In the genomic region with DNA sequence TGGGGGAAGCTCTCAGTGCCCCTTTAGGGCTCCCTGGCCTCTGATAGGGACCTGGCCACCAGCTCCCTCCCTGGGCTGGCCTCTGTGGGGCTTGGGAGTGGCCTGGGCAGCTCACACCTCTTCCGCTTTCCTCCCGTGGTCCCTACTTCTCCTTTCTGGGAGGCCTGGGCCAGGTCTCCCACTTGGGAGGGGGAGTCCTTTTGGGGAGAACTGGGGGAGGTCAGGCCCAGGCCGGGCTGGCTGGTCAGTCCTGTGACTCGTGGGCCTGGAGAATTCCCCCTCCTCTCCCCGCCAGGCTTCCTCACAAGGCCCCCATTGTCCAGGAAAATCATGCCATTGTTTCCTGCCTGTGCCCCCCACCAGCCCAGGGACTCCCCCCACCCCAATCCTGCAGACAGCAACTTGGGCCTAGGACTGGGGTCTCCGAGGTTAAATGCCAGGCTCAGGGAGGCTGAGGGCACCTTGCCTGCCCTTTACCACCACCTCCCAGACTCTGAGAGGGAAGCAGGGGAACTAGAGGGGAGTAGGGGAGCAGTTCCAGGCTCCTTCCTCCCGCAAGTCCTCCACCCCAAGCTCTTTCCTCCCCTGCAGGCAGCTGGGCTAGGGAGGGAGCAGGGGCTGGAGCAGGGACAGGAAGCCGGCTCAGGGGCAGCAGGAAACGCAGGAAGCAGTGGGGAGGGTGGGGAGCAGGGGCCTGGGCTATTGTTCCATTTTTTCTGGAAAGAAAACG, we compare ENCODE assay signal across 9 cellular contexts. TPM values are rescaled to one million over a fixed set of nuclear protein-coding genes. Genes with fewer than 3 reads are reported as not detected.
DNase-seq lines count a peak whose midpoint lies in the region; ATAC-seq and TF ChIP-seq lines count a peak whose summit lies in the region.
"Had no signal": no experiment of that assay in that cellular context is flagged by ENCODE, and none has a peak within 500 bp of the region (broad histone marks: within the 10 kb centered on the region; RNA-seq: fewer than 3 reads in every experiment).

No MANE protein-coding gene starts in this region.

- no peak overlapping the region for H3K4me3 ChIP-seq in IMR-90 (ENCODE audit: insufficient read depth, low read depth, low read length)

- no peak overlapping the region for H2BK120ac ChIP-seq in IMR-90 (ENCODE audit: low read depth, low read length)

- peaks cover 47% of the 10 kb centered on the region for H3K4me1 Mint-ChIP-seq in stimulated activated effector memory CD8-positive, alpha-beta T cell treated with anti-CD3 and anti-CD28 coated beads, Interleukin-12 subunit alpha, Interleukin-12 subunit beta, amount 100 ng/mL, for 72 hours

- H2BK15ac ChIP-seq in IMR-90 (ENCODE audit: low read depth, low read length), result no peak overlapping the region

- BruUV-seq in IMR-90 (replicated peaks; lab: Mats Ljungman, UMichigan), result no TSS peak

- peak overlapping the region in 1 of 2 experiments; percentile 30; a peak in 1 of 4 replicates for H4K8ac ChIP-seq in IMR-90 (ENCODE audit: low read depth in 2 of 2, low read length in 2 of 2)

- CTCF ChIA-PET in IMR-90 (lab: Yijun Ruan, JAX), result no interaction called here

- no CpG with 5 or more reads among the region's 10 CpGs for WGBS in IMR-90 (ENCODE audit: extremely low coverage in 2 of 2, insufficient read length in 1 of 2), 2 experiments

- H3K9me3 ChIP-seq in IMR-90 (ENCODE audit: control insufficient read depth, insufficient read depth, low read length), result no peaks in the 10 kb centered on the region

- no peaks in the 10 kb centered on the region for H3K9me3 Mint-ChIP-seq in activated naive CD4-positive, alpha-beta T cell treated with anti-CD3 and anti-CD28 coated beads, Interleukin-2, amount 50 U/mL, for 72 hours
- H3K9me3 Mint-ChIP-seq in stimulated activated effector memory CD8-positive, alpha-beta T cell treated with anti-CD3 and anti-CD28 coated beads, Interleukin-12 subunit alpha, Interleukin-12 subunit beta, amount 100 ng/mL, for 72 hours, result no peaks in the 10 kb centered on the region

- POLR2A ChIA-PET in IMR-90 (lab: Charles Lee; ENCODE audit: unreplicated experiment), result no interaction called here

- no peak for TF ChIP-seq POLR2A in IMR-90 (IDR thresholded peaks at IDR 0.05; ENCODE audit: low read depth, low read length)

- TF ChIP-seq RAD21 in IMR-90 (IDR thresholded peaks at IDR 0.05; ENCODE audit: low read length), result no peak

- H3K36me3 Mint-ChIP-seq in activated naive CD4-positive, alpha-beta T cell treated with anti-CD3 and anti-CD28 coated beads, Interleukin-2, amount 50 U/mL, for 72 hours, result peaks cover 23 to 26% of the 10 kb centered on the region in 2 donors
- peaks cover 79% of the 10 kb centered on the region for H3K36me3 Mint-ChIP-seq in stimulated activated effector memory CD8-positive, alpha-beta T cell treated with anti-CD3 and anti-CD28 coated beads, Interleukin-12 subunit alpha, Interleukin-12 subunit beta, amount 100 ng/mL, for 72 hours

- no peak overlapping the region for H2AK5ac ChIP-seq in IMR-90 (ENCODE audit: low read depth, low read length)

- TF ChIP-seq CTCF in IMR-90 (conservative IDR thresholded peaks at IDR 0.05; ENCODE audit: low read depth, low read length), result no peak

- H3K79me1 ChIP-seq in IMR-90 (ENCODE audit: low read depth in 1 of 2, low read length in 2 of 2), result peaks cover 13 to 73% of the 10 kb centered on the region in 2 experiments

- H3K56ac ChIP-seq in IMR-90 (ENCODE audit: extremely low read depth, insufficient read depth, low read length), result no peak overlapping the region

- ATAC-seq in IMR-90 (ENCODE audit: low read depth), result no peak
- ATAC-seq in activated naive CD4-positive, alpha-beta T cell treated with anti-CD3 and anti-CD28 coated beads, Interleukin-2, amount 50 U/mL, for 72 hours, result no peak
- no peak for ATAC-seq in stimulated activated effector memory CD8-positive, alpha-beta T cell treated with anti-CD3 and anti-CD28 coated beads, Interleukin-12 subunit alpha, Interleukin-12 subunit beta, amount 100 ng/mL, for 72 hours
- no peak for ATAC-seq in GM18907 (IDR thresholded peaks at IDR 0.05; ENCODE audit: unreplicated experiment)
- ATAC-seq in sciatic nerve, result no peak

- H3K14ac ChIP-seq in IMR-90 (replicated peaks; ENCODE audit: low read depth, low read length), result no peak overlapping the region; the same call in 1 of the 2 replicates

- H3K18ac ChIP-seq in IMR-90 (ENCODE audit: low read depth, low read length), result no peak overlapping the region

- in situ Hi-C loops in IMR-90 (cut with MboI; ENCODE audit: low sequenced_read_pairs), result no loop called here

- intact Hi-C loops in IMR-90 (cut with micrococcal nuclease), result no loop called here
- intact Hi-C loops in sciatic nerve (cut with DNase I), result no loop called here

- no peak overlapping the region for H2BK20ac ChIP-seq in IMR-90 (ENCODE audit: low read depth, low read length)

- peaks cover 14% of the 10 kb centered on the region for H3K36me3 ChIP-seq in IMR-90 (ENCODE audit: control insufficient read depth, insufficient read depth, low read length)

- H3K9me1 ChIP-seq in IMR-90 (ENCODE audit: insufficient read depth, low read length), result 0 out of 2 replicates have a peak, but pooled peaks cover 14% of the 10 kb centered on the region

- H4K20me1 ChIP-seq in IMR-90 (ENCODE audit: insufficient read depth, low read length), result peaks cover 36% of the 10 kb centered on the region

- no peak overlapping the region for H4K5ac ChIP-seq in IMR-90 (ENCODE audit: low read depth, low read length)

- no peak overlapping the region for H2AFZ ChIP-seq in IMR-90 (replicated peaks; ENCODE audit: low read length, poor library complexity)

- H4K91ac ChIP-seq in IMR-90 (ENCODE audit: insufficient read depth, low read depth, low read length), result no peak overlapping the region; the same call in 1 of the 2 replicates

- H2AK9ac ChIP-seq in IMR-90 (replicated peaks; ENCODE audit: low read depth, low read length, poor library complexity), result peak overlapping the region; percentile 83

- H3K23ac ChIP-seq in IMR-90 (ENCODE audit: low read depth, low read length), result no peak overlapping the region

- peak overlapping the region; percentile 9; the same call in 1 of the 2 replicates for H3K9ac ChIP-seq in IMR-90 (ENCODE audit: low read depth, low read length)

- H3K4me2 ChIP-seq in IMR-90 (ENCODE audit: low read depth, low read length), result peak overlapping the region; percentile 19; the same call in 1 of the 2 replicates

- H2BK5ac ChIP-seq in IMR-90 (ENCODE audit: low read depth, low read length, poor library complexity, severe bottlenecking), result no peak overlapping the region

- H3K27ac ChIP-seq in IMR-90 (ENCODE audit: insufficient read depth, low read length), result no peak overlapping the region

- peak overlapping the region; percentile 89 for H3K27ac Mint-ChIP-seq in activated naive CD4-positive, alpha-beta T cell treated with anti-CD3 and anti-CD28 coated beads, Interleukin-2, amount 50 U/mL, for 72 hours
- H3K27ac Mint-ChIP-seq in stimulated activated effector memory CD8-positive, alpha-beta T cell treated with anti-CD3 and anti-CD28 coated beads, Interleukin-12 subunit alpha, Interleukin-12 subunit beta, amount 100 ng/mL, for 72 hours, result peak overlapping the region; percentile 88

- H3K4me3 Mint-ChIP-seq in stimulated activated effector memory CD8-positive, alpha-beta T cell treated with anti-CD3 and anti-CD28 coated beads, Interleukin-12 subunit alpha, Interleukin-12 subunit beta, amount 100 ng/mL, for 72 hours, result peak overlapping the region; percentile 92

- dilution Hi-C loops in IMR-90 (cut with HindIII; ENCODE audit: low sequenced_read_pairs, unreplicated experiment), result no loop called here

- DNase-seq in IMR-90 (no peak), hippocampal formation (lab: John Stamatoyannopoulos, UW) (peak; percentile 84 to 85), HuH-7 (ENCODE audit: low spot score) (no peak), sciatic nerve (ENCODE audit: low spot score) (no peak), GM03348 (ENCODE audit: low spot score) (no peak)
- no peak for DNase-seq in activated naive CD4-positive, alpha-beta T cell treated with anti-CD3 and anti-CD28 coated beads, Interleukin-2, amount 50 U/mL, for 72 hours (ENCODE audit: low spot score in 2 of 2)
- DNase-seq in stimulated activated effector memory CD8-positive, alpha-beta T cell treated with anti-CD3 and anti-CD28 coated beads, Interleukin-12 subunit alpha, Interleukin-12 subunit beta, amount 100 ng/mL, for 72 hours (ENCODE audit: low spot score in 2 of 2), result no peak
- DNase-seq: activated effector memory CD4-positive, alpha-beta T cell treated with anti-CD3 and anti-CD28 coated beads, Interleukin-2, amount 50 U/mL, for 16 hours had no signal

- no peak overlapping the region; the same call in 1 of the 2 replicates for H3K4ac ChIP-seq in IMR-90 (ENCODE audit: low read depth, low read length)

- peaks cover 21% of the 10 kb centered on the region for H3K4me1 ChIP-seq in IMR-90 (ENCODE audit: control insufficient read depth, insufficient read depth, low read length)

- no peaks in the 10 kb centered on the region for H3K27me3 ChIP-seq in IMR-90 (ENCODE audit: control insufficient read depth, insufficient read depth, low read length)

RNA-seq across cellular contexts. Expression of a gene that starts 2.8 kb away (rescaled TPM):
- total RNA-seq in IMR-90 (2012; rRNA removed) (16.7 and 17.7 TPM in 2 replicates), sciatic nerve (132 TPM)
- 37.5 and 52.0 TPM in 2 replicates for polyA plus RNA-seq in IMR-90 (2012; rRNA removed)
- 29.9 and 39.6 TPM in 2 replicates for polyA plus RNA-seq in IMR-90 (2012; cell fraction: cytosol; rRNA removed)
- 57.5 and 129 TPM in 2 replicates for polyA plus RNA-seq in IMR-90 (2012; cell fraction: nucleus; rRNA removed; ENCODE audit: low replicate concordance)
- 10 to 100 TPM; 73.6 to 76.5 TPM for total RNA-seq in activated naive CD4-positive, alpha-beta T cell treated with anti-CD3 and anti-CD28 coated beads, Interleukin-2, amount 50 U/mL, for 72 hours

RNA-seq across cellular contexts. Expression of a gene that starts 4.4 kb away (rescaled TPM):
- total RNA-seq in IMR-90 (2012; rRNA removed), result 5.6 and 5.8 TPM in 2 replicates
- polyA plus RNA-seq in IMR-90 (2012; rRNA removed), result 33.2 and 40.4 TPM in 2 replicates
- polyA plus RNA-seq in IMR-90 (2012; cell fraction: cytosol; rRNA removed), result 20.0 and 31.2 TPM in 2 replicates
- 56.4 and 185 TPM in 2 replicates for polyA plus RNA-seq in IMR-90 (2012; cell fraction: nucleus; rRNA removed; ENCODE audit: low replicate concordance)
- 10 to 100 TPM; 34.8 to 48.1 TPM for total RNA-seq in activated naive CD4-positive, alpha-beta T cell treated with anti-CD3 and anti-CD28 coated beads, Interleukin-2, amount 50 U/mL, for 72 hours
- 23.9 TPM for total RNA-seq in sciatic nerve

RNA-seq across cellular contexts. Expression of a gene that starts 15.6 kb away (rescaled TPM):
- not detected in 2 replicates for total RNA-seq in IMR-90 (2012; rRNA removed)
- 0.09 and 0.34 TPM in 2 replicates for polyA plus RNA-seq in IMR-90 (2012; rRNA removed)
- 0.08 and 0.13 TPM in 2 replicates for polyA plus RNA-seq in IMR-90 (2012; cell fraction: cytosol; rRNA removed)
- 0.89 and 3.2 TPM in 2 replicates for polyA plus RNA-seq in IMR-90 (2012; cell fraction: nucleus; rRNA removed; ENCODE audit: low replicate concordance)
- under 1 TPM; 0.66 to 0.74 TPM for total RNA-seq in activated naive CD4-positive, alpha-beta T cell treated with anti-CD3 and anti-CD28 coated beads, Interleukin-2, amount 50 U/mL, for 72 hours
- 1.5 TPM for total RNA-seq in sciatic nerve

RNA-seq across cellular contexts. Expression of a gene that starts 26.7 kb away (rescaled TPM):
- total RNA-seq in IMR-90 (2012; rRNA removed) (10.6 and 11.4 TPM in 2 replicates), sciatic nerve (86.9 TPM)
- 39.7 and 44.3 TPM in 2 replicates for polyA plus RNA-seq in IMR-90 (2012; rRNA removed)
- polyA plus RNA-seq in IMR-90 (2012; cell fraction: cytosol; rRNA removed), result 22.9 and 41.1 TPM in 2 replicates
- polyA plus RNA-seq in IMR-90 (2012; cell fraction: nucleus; rRNA removed; ENCODE audit: low replicate concordance), result 52.9 and 173 TPM in 2 replicates
- total RNA-seq in activated naive CD4-positive, alpha-beta T cell treated with anti-CD3 and anti-CD28 coated beads, Interleukin-2, amount 50 U/mL, for 72 hours, result 100 to 1,000 TPM; 185 to 203 TPM

RNA-seq across cellular contexts. Expression of a gene that starts 35.3 kb away (rescaled TPM):
- total RNA-seq in IMR-90 (2012; rRNA removed) (10.0 and 13.3 TPM in 2 replicates), sciatic nerve (149 TPM)
- 27.4 and 29.0 TPM in 2 replicates for polyA plus RNA-seq in IMR-90 (2012; rRNA removed)
- 13.2 and 27.4 TPM in 2 replicates for polyA plus RNA-seq in IMR-90 (2012; cell fraction: cytosol; rRNA removed)
- polyA plus RNA-seq in IMR-90 (2012; cell fraction: nucleus; rRNA removed; ENCODE audit: low replicate concordance), result 82.3 and 155 TPM in 2 replicates
- total RNA-seq in activated naive CD4-positive, alpha-beta T cell treated with anti-CD3 and anti-CD28 coated beads, Interleukin-2, amount 50 U/mL, for 72 hours, result 100 to 1,000 TPM; 101 to 144 TPM

Comparison
In these comparisons a context has a peak if more than half of its experiments do, and no peak if none do; other contexts are left out.
1. DNase-seq: peak in hippocampal formation (2 of 2); none in IMR-90 (single experiment), activated naive CD4-positive, alpha-beta T cell treated with anti-CD3 and anti-CD28 coated beads, Interleukin-2, amount 50 U/mL, for 72 hours (0 of 2), stimulated activated effector memory CD8-positive, alpha-beta T cell treated with anti-CD3 and anti-CD28 coated beads, Interleukin-12 subunit alpha, Interleukin-12 subunit beta, amount 100 ng/mL, for 72 hours (0 of 2), HuH-7 (single experiment), sciatic nerve (single experiment) and GM03348 (single experiment).